ENCODE assay signal across 1 cellular context in genomic region chr4:158020175-158020574, GRCh38.
TF ChIP-seq lines count a peak whose summit lies in the region.

No MANE protein-coding gene starts in this region.

TF ChIP-seq in HepG2, 621 proteins besides CTCF, POLR2A, EP300 and RAD21 (continued from another document and continues in another):
- TF ChIP-seq, protein P1, sequence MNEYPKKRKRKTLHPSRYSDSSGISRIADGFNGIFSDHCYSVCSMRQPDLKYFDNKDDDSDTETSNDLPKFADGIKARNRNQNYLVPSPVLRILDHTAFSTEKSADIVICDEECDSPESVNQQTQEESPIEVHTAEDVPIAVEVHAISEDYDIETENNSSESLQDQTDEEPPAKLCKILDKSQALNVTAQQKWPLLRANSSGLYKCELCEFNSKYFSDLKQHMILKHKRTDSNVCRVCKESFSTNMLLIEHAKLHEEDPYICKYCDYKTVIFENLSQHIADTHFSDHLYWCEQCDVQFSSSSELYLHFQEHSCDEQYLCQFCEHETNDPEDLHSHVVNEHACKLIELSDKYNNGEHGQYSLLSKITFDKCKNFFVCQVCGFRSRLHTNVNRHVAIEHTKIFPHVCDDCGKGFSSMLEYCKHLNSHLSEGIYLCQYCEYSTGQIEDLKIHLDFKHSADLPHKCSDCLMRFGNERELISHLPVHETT (CRISPR knock-in tag; conservative IDR thresholded peaks at IDR 0.05) = no peak
- TF ChIP-seq ZNF644 (CRISPR knock-in tag; IDR thresholded peaks at IDR 0.05; ENCODE audit: low read depth) = peak; percentile 70
- TF ChIP-seq CREM (IDR thresholded peaks at IDR 0.05) = peak; percentile 36; the same call in 1 of the 2 replicates
- TF ChIP-seq CREM (CRISPR knock-in tag; IDR thresholded peaks at IDR 0.05) = no peak
- no peak for TF ChIP-seq ZFAT (CRISPR knock-in tag; conservative IDR thresholded peaks at IDR 0.05)
- TF ChIP-seq HNF4G (IDR thresholded peaks at IDR 0.05; ENCODE audit: borderline replicate concordance, low read depth, low read length) = peak; percentile 42; the same call in 1 of the 2 replicates
- no peak for TF ChIP-seq HNF4G (CRISPR knock-in tag; IDR thresholded peaks at IDR 0.05; ENCODE audit: borderline replicate concordance, low read depth)
- TF ChIP-seq THAP11 (CRISPR knock-in tag; IDR thresholded peaks at IDR 0.05) = peak; percentile 18; the same call in 1 of the 2 replicates
- TF ChIP-seq GATA4 (IDR thresholded peaks at IDR 0.05; ENCODE audit: borderline replicate concordance, low read depth) = no peak
- TF ChIP-seq TCF7 (IDR thresholded peaks at IDR 0.05; ENCODE audit: low read depth) = peak; percentile 43
- peak; percentile 44 for TF ChIP-seq POGZ (CRISPR knock-in tag; IDR thresholded peaks at IDR 0.05)
- TF ChIP-seq NKX3-1 (CRISPR knock-in tag; IDR thresholded peaks at IDR 0.05) = no peak
- TF ChIP-seq ARID5B (CRISPR knock-in tag; IDR thresholded peaks at IDR 0.05) = peak; percentile 89
- 0 out of 2 replicates have a peak, but pooled peaks have one; percentile 24 for TF ChIP-seq IRF2 (CRISPR knock-in tag; IDR thresholded peaks at IDR 0.05)
- TF ChIP-seq PITX1 (CRISPR knock-in tag; IDR thresholded peaks at IDR 0.05) = no peak
- TF ChIP-seq NCOA2 (CRISPR knock-in tag; IDR thresholded peaks at IDR 0.05) = peak; percentile 71; the same call in 1 of the 2 replicates
- TF ChIP-seq NR2F2 (IDR thresholded peaks at IDR 0.05; ENCODE audit: borderline replicate concordance, low read depth) = 0 out of 2 replicates have a peak, but pooled peaks have one; percentile 35
- peak; percentile 50 for TF ChIP-seq HNF1A (IDR thresholded peaks at IDR 0.05; ENCODE audit: low read depth)
- TF ChIP-seq HNF1A (CRISPR knock-in tag; IDR thresholded peaks at IDR 0.05; ENCODE audit: borderline replicate concordance) = no peak
- TF ChIP-seq ZNF577 (CRISPR knock-in tag; IDR thresholded peaks at IDR 0.05; ENCODE audit: borderline replicate concordance, low read depth) = no peak
- peak; percentile 92 for TF ChIP-seq FOXP4 (CRISPR knock-in tag; IDR thresholded peaks at IDR 0.05)
- TF ChIP-seq ZNF33A (CRISPR knock-in tag; IDR thresholded peaks at IDR 0.05; ENCODE audit: borderline replicate concordance) = no peak
- peak; percentile 72 for TF ChIP-seq HNF4A (CRISPR knock-in tag; IDR thresholded peaks at IDR 0.05)
- TF ChIP-seq, protein P2, sequence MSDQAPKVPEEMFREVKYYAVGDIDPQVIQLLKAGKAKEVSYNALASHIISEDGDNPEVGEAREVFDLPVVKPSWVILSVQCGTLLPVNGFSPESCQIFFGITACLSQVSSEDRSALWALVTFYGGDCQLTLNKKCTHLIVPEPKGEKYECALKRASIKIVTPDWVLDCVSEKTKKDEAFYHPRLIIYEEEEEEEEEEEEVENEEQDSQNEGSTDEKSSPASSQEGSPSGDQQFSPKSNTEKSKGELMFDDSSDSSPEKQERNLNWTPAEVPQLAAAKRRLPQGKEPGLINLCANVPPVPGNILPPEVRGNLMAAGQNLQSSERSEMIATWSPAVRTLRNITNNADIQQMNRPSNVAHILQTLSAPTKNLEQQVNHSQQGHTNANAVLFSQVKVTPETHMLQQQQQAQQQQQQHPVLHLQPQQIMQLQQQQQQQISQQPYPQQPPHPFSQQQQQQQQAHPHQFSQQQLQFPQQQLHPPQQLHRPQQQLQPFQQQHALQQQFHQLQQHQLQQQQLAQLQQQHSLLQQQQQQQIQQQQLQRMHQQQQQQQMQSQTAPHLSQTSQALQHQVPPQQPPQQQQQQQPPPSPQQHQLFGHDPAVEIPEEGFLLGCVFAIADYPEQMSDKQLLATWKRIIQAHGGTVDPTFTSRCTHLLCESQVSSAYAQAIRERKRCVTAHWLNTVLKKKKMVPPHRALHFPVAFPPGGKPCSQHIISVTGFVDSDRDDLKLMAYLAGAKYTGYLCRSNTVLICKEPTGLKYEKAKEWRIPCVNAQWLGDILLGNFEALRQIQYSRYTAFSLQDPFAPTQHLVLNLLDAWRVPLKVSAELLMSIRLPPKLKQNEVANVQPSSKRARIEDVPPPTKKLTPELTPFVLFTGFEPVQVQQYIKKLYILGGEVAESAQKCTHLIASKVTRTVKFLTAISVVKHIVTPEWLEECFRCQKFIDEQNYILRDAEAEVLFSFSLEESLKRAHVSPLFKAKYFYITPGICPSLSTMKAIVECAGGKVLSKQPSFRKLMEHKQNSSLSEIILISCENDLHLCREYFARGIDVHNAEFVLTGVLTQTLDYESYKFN (CRISPR knock-in tag; conservative IDR thresholded peaks at IDR 0.05) = peak; percentile 88
- no peak for TF ChIP-seq ZNF850 (CRISPR knock-in tag; conservative IDR thresholded peaks at IDR 0.05)
- no peak for TF ChIP-seq BATF2 (CRISPR knock-in tag; IDR thresholded peaks at IDR 0.05)
- TF ChIP-seq NFKB2 (CRISPR knock-in tag; IDR thresholded peaks at IDR 0.05; ENCODE audit: borderline replicate concordance) = no peak
- peak; percentile 46; the same call in 1 of the 2 replicates for TF ChIP-seq FOXA1 (IDR thresholded peaks at IDR 0.05)
- TF ChIP-seq FOXA1 (CRISPR knock-in tag; IDR thresholded peaks at IDR 0.05) = peak; percentile 55; the same call in 1 of the 2 replicates
- peak; percentile 94; the same call in 1 of the 2 replicates for TF ChIP-seq ZBTB20 (CRISPR knock-in tag; IDR thresholded peaks at IDR 0.05; ENCODE audit: borderline replicate concordance, low read depth)
- TF ChIP-seq HDAC2 (CRISPR knock-in tag; IDR thresholded peaks at IDR 0.05) = peak; percentile 60; the same call in 1 of the 2 replicates
- TF ChIP-seq RBFOX2 (IDR thresholded peaks at IDR 0.05; ENCODE audit: low read depth, low read length) = no peak
- TF ChIP-seq RORA (CRISPR knock-in tag; IDR thresholded peaks at IDR 0.05) = no peak
- TF ChIP-seq, protein P3, sequence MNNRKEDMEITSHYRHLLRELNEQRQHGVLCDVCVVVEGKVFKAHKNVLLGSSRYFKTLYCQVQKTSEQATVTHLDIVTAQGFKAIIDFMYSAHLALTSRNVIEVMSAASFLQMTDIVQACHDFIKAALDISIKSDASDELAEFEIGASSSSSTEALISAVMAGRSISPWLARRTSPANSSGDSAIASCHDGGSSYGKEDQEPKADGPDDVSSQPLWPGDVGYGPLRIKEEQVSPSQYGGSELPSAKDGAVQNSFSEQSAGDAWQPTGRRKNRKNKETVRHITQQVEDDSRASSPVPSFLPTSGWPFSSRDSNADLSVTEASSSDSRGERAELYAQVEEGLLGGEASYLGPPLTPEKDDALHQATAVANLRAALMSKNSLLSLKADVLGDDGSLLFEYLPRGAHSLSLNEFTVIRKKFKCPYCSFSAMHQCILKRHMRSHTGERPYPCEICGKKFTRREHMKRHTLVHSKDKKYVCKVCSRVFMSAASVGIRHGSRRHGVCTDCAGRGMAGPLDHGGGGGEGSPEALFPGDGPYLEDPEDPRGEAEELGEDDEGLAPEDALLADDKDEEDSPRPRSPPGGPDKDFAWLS (CRISPR knock-in tag; IDR thresholded peaks at IDR 0.05; ENCODE audit: borderline replicate concordance) = no peak
- TF ChIP-seq MEIS1 (CRISPR knock-in tag; IDR thresholded peaks at IDR 0.05; ENCODE audit: borderline replicate concordance) = no peak
- peak; percentile 71 for TF ChIP-seq MED1 (CRISPR knock-in tag; IDR thresholded peaks at IDR 0.05)
- TF ChIP-seq POLR2AphosphoS5 (IDR thresholded peaks at IDR 0.05; ENCODE audit: low read depth, low read length) = no peak
- peak; percentile 42; the same call in 1 of the 2 replicates for TF ChIP-seq NCOR1 (IDR thresholded peaks at IDR 0.05; ENCODE audit: borderline replicate concordance, low read length)
- no peak for TF ChIP-seq ZBTB3 (CRISPR knock-in tag; IDR thresholded peaks at IDR 0.05; ENCODE audit: borderline replicate concordance, low read depth)
- TF ChIP-seq ZNF598 (CRISPR knock-in tag; IDR thresholded peaks at IDR 0.05; ENCODE audit: borderline replicate concordance) = no peak
- TF ChIP-seq ZNF670 (CRISPR knock-in tag; IDR thresholded peaks at IDR 0.05; ENCODE audit: borderline replicate concordance) = 0 out of 2 replicates have a peak, but pooled peaks have one; percentile 58
- peak; percentile 16; the same call in 1 of the 2 replicates for TF ChIP-seq FOXK1 (CRISPR knock-in tag; IDR thresholded peaks at IDR 0.05; ENCODE audit: borderline replicate concordance, low read depth)
- 0 out of 4 replicates have a peak, but pooled peaks of 1 of the 2 experiments have one; percentile 14 for TF ChIP-seq NR2F1 (CRISPR knock-in tag; IDR thresholded peaks at IDR 0.05)
- TF ChIP-seq ADNP (CRISPR knock-in tag; IDR thresholded peaks at IDR 0.05) = no peak
- peak; percentile 98 for TF ChIP-seq FOXP1 (IDR thresholded peaks at IDR 0.05)
- TF ChIP-seq FOXP1 (CRISPR knock-in tag; IDR thresholded peaks at IDR 0.05) = peak; percentile 99
- TF ChIP-seq ISL2 (CRISPR knock-in tag; IDR thresholded peaks at IDR 0.05) = peak; percentile 45; the same call in 1 of the 2 replicates
- TF ChIP-seq TFE3 (CRISPR knock-in tag; IDR thresholded peaks at IDR 0.05) = peak; percentile 98
